Comparison of ENCODE assay signal across 1 cellular context in the genomic region with DNA sequence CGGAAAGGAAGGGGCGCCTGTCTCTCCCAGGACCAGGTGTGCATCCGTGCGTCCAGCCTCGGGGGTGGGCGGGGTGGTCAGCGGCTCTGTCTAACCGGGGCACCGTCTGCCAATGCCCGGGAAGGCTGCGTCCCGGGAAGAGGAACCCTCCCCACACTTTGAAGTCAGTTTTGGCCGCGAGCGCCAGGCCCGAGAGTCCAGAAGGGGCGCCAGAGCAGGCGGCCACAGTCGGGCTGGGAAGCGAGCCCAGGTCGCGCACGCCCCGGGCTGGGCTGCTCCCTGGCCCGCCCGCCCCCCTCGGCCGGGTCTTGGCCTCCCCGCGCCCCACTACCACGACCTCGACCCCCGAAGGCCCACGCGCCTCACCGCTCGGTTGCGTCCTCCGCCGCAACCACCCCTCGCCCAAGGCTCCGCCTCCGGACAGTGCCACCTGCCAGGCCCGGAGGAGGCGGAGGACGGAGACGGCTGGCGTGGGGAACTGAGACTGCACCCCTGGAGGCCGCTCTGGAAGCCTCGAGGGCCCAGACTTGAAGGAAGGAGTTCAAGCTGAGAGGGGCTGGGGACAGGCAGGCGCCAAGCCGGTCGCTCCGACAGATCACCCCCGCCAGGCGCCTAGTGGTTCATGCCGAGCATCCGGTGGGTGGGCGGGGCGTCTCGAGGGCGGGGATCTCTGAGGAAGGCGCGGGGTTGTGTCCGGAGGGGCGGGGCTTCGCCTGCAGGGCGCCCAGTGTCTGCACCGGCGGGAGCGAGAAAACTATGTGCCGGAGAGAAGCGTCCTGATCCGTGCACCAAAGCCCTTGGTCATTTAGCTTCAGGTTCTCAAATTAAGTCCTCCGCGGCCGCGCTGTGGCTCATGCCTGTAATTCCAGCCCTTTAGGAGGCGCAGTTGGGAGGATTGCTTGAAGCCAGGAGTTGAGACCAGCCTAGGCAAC.
TF ChIP-seq lines count a peak whose summit lies in the region.

A gene (minus strand): TSS at position 404 of the 932 bp plus-strand sequence. CDS start 1,093 bp downstream, outside the sequence.

TF ChIP-seq in SK-N-SH, 30 proteins besides CTCF, POLR2A, EP300 and RAD21 (continued from another document):
- TF ChIP-seq, protein P1, sequence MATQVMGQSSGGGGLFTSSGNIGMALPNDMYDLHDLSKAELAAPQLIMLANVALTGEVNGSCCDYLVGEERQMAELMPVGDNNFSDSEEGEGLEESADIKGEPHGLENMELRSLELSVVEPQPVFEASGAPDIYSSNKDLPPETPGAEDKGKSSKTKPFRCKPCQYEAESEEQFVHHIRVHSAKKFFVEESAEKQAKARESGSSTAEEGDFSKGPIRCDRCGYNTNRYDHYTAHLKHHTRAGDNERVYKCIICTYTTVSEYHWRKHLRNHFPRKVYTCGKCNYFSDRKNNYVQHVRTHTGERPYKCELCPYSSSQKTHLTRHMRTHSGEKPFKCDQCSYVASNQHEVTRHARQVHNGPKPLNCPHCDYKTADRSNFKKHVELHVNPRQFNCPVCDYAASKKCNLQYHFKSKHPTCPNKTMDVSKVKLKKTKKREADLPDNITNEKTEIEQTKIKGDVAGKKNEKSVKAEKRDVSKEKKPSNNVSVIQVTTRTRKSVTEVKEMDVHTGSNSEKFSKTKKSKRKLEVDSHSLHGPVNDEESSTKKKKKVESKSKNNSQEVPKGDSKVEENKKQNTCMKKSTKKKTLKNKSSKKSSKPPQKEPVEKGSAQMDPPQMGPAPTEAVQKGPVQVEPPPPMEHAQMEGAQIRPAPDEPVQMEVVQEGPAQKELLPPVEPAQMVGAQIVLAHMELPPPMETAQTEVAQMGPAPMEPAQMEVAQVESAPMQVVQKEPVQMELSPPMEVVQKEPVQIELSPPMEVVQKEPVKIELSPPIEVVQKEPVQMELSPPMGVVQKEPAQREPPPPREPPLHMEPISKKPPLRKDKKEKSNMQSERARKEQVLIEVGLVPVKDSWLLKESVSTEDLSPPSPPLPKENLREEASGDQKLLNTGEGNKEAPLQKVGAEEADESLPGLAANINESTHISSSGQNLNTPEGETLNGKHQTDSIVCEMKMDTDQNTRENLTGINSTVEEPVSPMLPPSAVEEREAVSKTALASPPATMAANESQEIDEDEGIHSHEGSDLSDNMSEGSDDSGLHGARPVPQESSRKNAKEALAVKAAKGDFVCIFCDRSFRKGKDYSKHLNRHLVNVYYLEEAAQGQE (IDR thresholded peaks at IDR 0.05; ENCODE audit: low read depth, low read length), result no peak
- no peak for TF ChIP-seq FOXJ3 (CRISPR knock-in tag; IDR thresholded peaks at IDR 0.05)
- no peak for TF ChIP-seq GATA2 (CRISPR knock-in tag; IDR thresholded peaks at IDR 0.05)
- no peak for TF ChIP-seq NRF1 (IDR thresholded peaks at IDR 0.05; ENCODE audit: low read depth, low read length)
- TF ChIP-seq MEF2A (IDR thresholded peaks at IDR 0.05; ENCODE audit: borderline replicate concordance, low read depth), result no peak
- TF ChIP-seq, protein P2, sequence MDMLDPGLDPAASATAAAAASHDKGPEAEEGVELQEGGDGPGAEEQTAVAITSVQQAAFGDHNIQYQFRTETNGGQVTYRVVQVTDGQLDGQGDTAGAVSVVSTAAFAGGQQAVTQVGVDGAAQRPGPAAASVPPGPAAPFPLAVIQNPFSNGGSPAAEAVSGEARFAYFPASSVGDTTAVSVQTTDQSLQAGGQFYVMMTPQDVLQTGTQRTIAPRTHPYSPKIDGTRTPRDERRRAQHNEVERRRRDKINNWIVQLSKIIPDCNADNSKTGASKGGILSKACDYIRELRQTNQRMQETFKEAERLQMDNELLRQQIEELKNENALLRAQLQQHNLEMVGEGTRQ (IDR thresholded peaks at IDR 0.05; ENCODE audit: borderline replicate concordance, low read depth, low read length), result no peak
- TF ChIP-seq CHD2 (IDR thresholded peaks at IDR 0.05; ENCODE audit: low read length, partially characterized antibody), result peak; percentile 17
- TF ChIP-seq RXRA (IDR thresholded peaks at IDR 0.05; ENCODE audit: borderline replicate concordance, low read depth), result no peak
- TF ChIP-seq, protein P3, sequence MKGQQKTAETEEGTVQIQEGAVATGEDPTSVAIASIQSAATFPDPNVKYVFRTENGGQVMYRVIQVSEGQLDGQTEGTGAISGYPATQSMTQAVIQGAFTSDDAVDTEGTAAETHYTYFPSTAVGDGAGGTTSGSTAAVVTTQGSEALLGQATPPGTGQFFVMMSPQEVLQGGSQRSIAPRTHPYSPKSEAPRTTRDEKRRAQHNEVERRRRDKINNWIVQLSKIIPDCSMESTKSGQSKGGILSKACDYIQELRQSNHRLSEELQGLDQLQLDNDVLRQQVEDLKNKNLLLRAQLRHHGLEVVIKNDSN (IDR thresholded peaks at IDR 0.05; ENCODE audit: borderline replicate concordance, low read depth), result no peak
- TF ChIP-seq ELF1 (IDR thresholded peaks at IDR 0.05), result no peak
- TF ChIP-seq, protein P4, sequence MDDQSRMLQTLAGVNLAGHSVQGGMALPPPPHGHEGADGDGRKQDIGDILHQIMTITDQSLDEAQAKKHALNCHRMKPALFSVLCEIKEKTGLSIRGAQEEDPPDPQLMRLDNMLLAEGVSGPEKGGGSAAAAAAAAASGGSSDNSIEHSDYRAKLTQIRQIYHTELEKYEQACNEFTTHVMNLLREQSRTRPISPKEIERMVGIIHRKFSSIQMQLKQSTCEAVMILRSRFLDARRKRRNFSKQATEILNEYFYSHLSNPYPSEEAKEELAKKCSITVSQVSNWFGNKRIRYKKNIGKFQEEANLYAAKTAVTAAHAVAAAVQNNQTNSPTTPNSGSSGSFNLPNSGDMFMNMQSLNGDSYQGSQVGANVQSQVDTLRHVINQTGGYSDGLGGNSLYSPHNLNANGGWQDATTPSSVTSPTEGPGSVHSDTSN (IDR thresholded peaks at IDR 0.05), result no peak; the same call in 1 of the 2 replicates
- no peak for TF ChIP-seq NFIC (IDR thresholded peaks at IDR 0.05; ENCODE audit: borderline replicate concordance)
- TF ChIP-seq EZH2phosphoT487 (IDR thresholded peaks at IDR 0.05; ENCODE audit: borderline replicate concordance, low read depth), result no peak
- TF ChIP-seq JUND (IDR thresholded peaks at IDR 0.05), result no peak; the same call in 1 of the 2 replicates
- TF ChIP-seq SMC3 (IDR thresholded peaks at IDR 0.05; ENCODE audit: low read depth, low read length), result peak; percentile 12; the same call in 1 of the 2 replicates
- TF ChIP-seq TEAD4 (IDR thresholded peaks at IDR 0.05; ENCODE audit: borderline replicate concordance, insufficient read depth), result no peak
- peak; percentile 89 for TF ChIP-seq POLR2AphosphoS5 (IDR thresholded peaks at IDR 0.05; ENCODE audit: low read depth, low read length)
- peak; percentile 40 for TF ChIP-seq MXI1 (IDR thresholded peaks at IDR 0.05; ENCODE audit: low read depth, low read length)
- TF ChIP-seq, protein P5, sequence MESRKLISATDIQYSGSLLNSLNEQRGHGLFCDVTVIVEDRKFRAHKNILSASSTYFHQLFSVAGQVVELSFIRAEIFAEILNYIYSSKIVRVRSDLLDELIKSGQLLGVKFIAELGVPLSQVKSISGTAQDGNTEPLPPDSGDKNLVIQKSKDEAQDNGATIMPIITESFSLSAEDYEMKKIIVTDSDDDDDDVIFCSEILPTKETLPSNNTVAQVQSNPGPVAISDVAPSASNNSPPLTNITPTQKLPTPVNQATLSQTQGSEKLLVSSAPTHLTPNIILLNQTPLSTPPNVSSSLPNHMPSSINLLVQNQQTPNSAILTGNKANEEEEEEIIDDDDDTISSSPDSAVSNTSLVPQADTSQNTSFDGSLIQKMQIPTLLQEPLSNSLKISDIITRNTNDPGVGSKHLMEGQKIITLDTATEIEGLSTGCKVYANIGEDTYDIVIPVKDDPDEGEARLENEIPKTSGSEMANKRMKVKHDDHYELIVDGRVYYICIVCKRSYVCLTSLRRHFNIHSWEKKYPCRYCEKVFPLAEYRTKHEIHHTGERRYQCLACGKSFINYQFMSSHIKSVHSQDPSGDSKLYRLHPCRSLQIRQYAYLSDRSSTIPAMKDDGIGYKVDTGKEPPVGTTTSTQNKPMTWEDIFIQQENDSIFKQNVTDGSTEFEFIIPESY (IDR thresholded peaks at IDR 0.05; ENCODE audit: borderline replicate concordance, low read depth), result no peak
- no peak for TF ChIP-seq YY1 (IDR thresholded peaks at IDR 0.05; ENCODE audit: low read depth)
